ENCODE assay signal across 29 cellular contexts in the genomic region with DNA sequence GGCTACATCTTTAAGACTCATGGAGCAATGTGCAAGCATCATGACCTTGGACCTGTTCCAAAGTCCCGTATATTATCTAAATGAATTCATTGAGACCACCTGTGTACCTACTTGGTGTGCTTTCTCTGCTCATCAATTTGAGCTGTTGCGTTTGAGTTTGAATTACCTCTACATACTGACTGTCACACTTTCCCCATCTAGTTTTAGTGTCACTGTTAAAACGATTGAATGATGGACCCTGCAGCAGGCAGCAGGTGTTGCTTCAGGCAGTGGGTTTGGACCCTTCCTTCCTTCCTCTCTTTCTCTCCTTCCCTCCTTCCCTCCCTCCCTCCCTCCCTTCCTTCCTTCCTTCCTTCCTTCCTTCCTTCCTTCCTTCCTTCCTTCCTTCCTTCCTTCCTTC.
"Had no signal": no experiment of that assay in that cellular context is flagged by ENCODE, and none has a peak within 500 bp of the region (broad histone marks: within the 10 kb centered on the region; RNA-seq: fewer than 3 reads in every experiment).

No MANE protein-coding gene starts in this region.

- FAIRE-seq: urothelium cell line had no signal

- H3K27me3 ChIP-seq: suprapubic skin, testis, thyroid gland, tibial artery, tibial nerve, transverse colon, upper lobe of left lung, upper lobe of right lung, uterus, vagina had no signal

- H3K4me3 Mint-ChIP-seq: stimulated activated effector memory CD8-positive, alpha-beta T cell treated with anti-CD3 and anti-CD28 coated beads, Interleukin-12 subunit alpha, Interleukin-12 subunit beta, amount 100 ng/mL, for 72 hours; stimulated activated memory B cell treated with anti-CD40 and anti-IgM and Interleukin-4, amounts not matched to agents 10 μg/mL and 1 μg/mL and 100 μg/mL, for 72 hours; stimulated activated naive B cell treated with anti-CD40 and anti-IgM and Interleukin-4, amounts not matched to agents 10 μg/mL and 1 μg/mL and 100 μg/mL, for 72 hours; stimulated activated naive CD8-positive, alpha-beta T cell treated with anti-CD3 and anti-CD28 coated beads, Interleukin-15, amount 100 ng/mL, for 72 hours; stimulated activated naive CD8-positive, alpha-beta T cell treated with anti-CD3 and anti-CD28 coated beads, Interleukin-15, Interleukin-2, amounts not matched to agents 100 ng/mL and 50 ng/mL, for 24 hours; type B pancreatic cell had no signal

- H3K4me1 Mint-ChIP-seq: stimulated activated effector memory CD8-positive, alpha-beta T cell treated with anti-CD3 and anti-CD28 coated beads, Interleukin-12 subunit alpha, Interleukin-12 subunit beta, amount 100 ng/mL, for 72 hours; stimulated activated memory B cell treated with anti-CD40 and anti-IgM and Interleukin-4, amounts not matched to agents 10 μg/mL and 1 μg/mL and 100 μg/mL, for 72 hours; stimulated activated naive B cell treated with anti-CD40 and anti-IgM and Interleukin-4, amounts not matched to agents 10 μg/mL and 1 μg/mL and 100 μg/mL, for 72 hours; stimulated activated naive CD8-positive, alpha-beta T cell treated with anti-CD3 and anti-CD28 coated beads, Interleukin-15, amount 100 ng/mL, for 72 hours had no signal

- H3K4me1 ChIP-seq: stomach, suprapubic skin, testis, thyroid gland, tibial artery, tibial nerve, transverse colon, upper lobe of left lung, upper lobe of right lung, uterus, vagina had no signal

- H3K9me3 Mint-ChIP-seq: stimulated activated naive CD8-positive, alpha-beta T cell treated with anti-CD3 and anti-CD28 coated beads, Interleukin-15, amount 100 ng/mL, for 72 hours; stimulated activated naive CD8-positive, alpha-beta T cell treated with anti-CD3 and anti-CD28 coated beads, Interleukin-15, Interleukin-2, amounts not matched to agents 100 ng/mL and 50 ng/mL, for 24 hours had no signal

- H3K4me3 ChIP-seq: stomach, suprapubic skin, testis, thoracic aorta, thyroid gland, tibial artery, tibial nerve, transverse colon, upper lobe of left lung, upper lobe of right lung, uterus, vagina had no signal

- H3K36me3 ChIP-seq: stomach, suprapubic skin, thoracic aorta, thyroid gland, tibial artery, tibial nerve, transverse colon, upper lobe of left lung, upper lobe of right lung, uterus, vagina had no signal

- DNase-seq: stimulated activated CD4-positive, alpha-beta T cell treated with anti-CD3 and anti-CD28 coated beads, Interleukin-2, amount 100 ng/mL, for 48 hours; stimulated activated CD4-positive, alpha-beta T cell treated with anti-CD3 and anti-CD28 coated beads, Interleukin-4, amount 100 ng/mL, for 1 hour; stimulated activated CD4-positive, alpha-beta T cell treated with anti-CD3 and anti-CD28 coated beads, Interleukin-4, amount 100 ng/mL, for 24 hours; stimulated activated CD4-positive, alpha-beta T cell treated with anti-CD3 and anti-CD28 coated beads, Interleukin-4, amount 100 ng/mL, for 4 hours; stimulated activated CD8-positive, alpha-beta memory T cell treated with anti-CD3 and anti-CD28 coated beads, Interleukin-4, amount 100 ng/mL, for 48 hours; stimulated activated naive B cell treated with anti-CD40 and anti-IgM and Interleukin-4, amounts not matched to agents 10 μg/mL and 1 μg/mL and 100 μg/mL, for 72 hours; stimulated activated naive CD4-positive, alpha-beta T cell; stimulated activated naive CD4-positive, alpha-beta T cell treated with Interleukin-2 at 50 U/mL for 16 hours; stimulated activated naive CD8-positive, alpha-beta T cell treated with anti-CD3 and anti-CD28 coated beads, Interleukin-15, amount 100 ng/mL, for 72 hours; stimulated activated naive CD8-positive, alpha-beta T cell treated with anti-CD3 and anti-CD28 coated beads, Interleukin-15, Interleukin-2, amounts not matched to agents 100 U/mL and 50 U/mL, for 24 hours; stomach; substantia nigra; testis; thyroid gland; tibial artery; transverse colon; trophoblast cell; upper lobe of left lung; upper lobe of right lung; uterus had no signal

- H3K27ac Mint-ChIP-seq: stimulated activated effector memory CD8-positive, alpha-beta T cell treated with anti-CD3 and anti-CD28 coated beads, Interleukin-12 subunit alpha, Interleukin-12 subunit beta, amount 100 ng/mL, for 72 hours; stimulated activated memory B cell treated with anti-CD40 and anti-IgM and Interleukin-4, amounts not matched to agents 10 μg/mL and 1 μg/mL and 100 μg/mL, for 72 hours; stimulated activated naive B cell treated with anti-CD40 and anti-IgM and Interleukin-4, amounts not matched to agents 10 μg/mL and 1 μg/mL and 100 μg/mL, for 72 hours; stimulated activated naive CD8-positive, alpha-beta T cell treated with anti-CD3 and anti-CD28 coated beads, Interleukin-15, amount 100 ng/mL, for 72 hours; stimulated activated naive CD8-positive, alpha-beta T cell treated with anti-CD3 and anti-CD28 coated beads, Interleukin-15, Interleukin-2, amounts not matched to agents 100 ng/mL and 50 ng/mL, for 24 hours; type B pancreatic cell had no signal

- H3K27ac ChIP-seq: stomach, suprapubic skin, testis, thoracic aorta, thyroid gland, tibial artery, tibial nerve, transverse colon, upper lobe of left lung, upper lobe of right lung, uterus, vagina had no signal

- H3K27me3 Mint-ChIP-seq: stimulated activated memory B cell treated with anti-CD40 and anti-IgM and Interleukin-4, amounts not matched to agents 10 μg/mL and 1 μg/mL and 100 μg/mL, for 72 hours; stimulated activated naive B cell treated with anti-CD40 and anti-IgM and Interleukin-4, amounts not matched to agents 10 μg/mL and 1 μg/mL and 100 μg/mL, for 72 hours; stimulated activated naive CD8-positive, alpha-beta T cell treated with anti-CD3 and anti-CD28 coated beads, Interleukin-15, amount 100 ng/mL, for 72 hours; stimulated activated naive CD8-positive, alpha-beta T cell treated with anti-CD3 and anti-CD28 coated beads, Interleukin-15, Interleukin-2, amounts not matched to agents 100 ng/mL and 50 ng/mL, for 24 hours; type B pancreatic cell had no signal

- H3K9me3 ChIP-seq: stomach, suprapubic skin, testis, thoracic aorta, thyroid gland, tibial artery, tibial nerve, transverse colon, upper lobe of left lung, upper lobe of right lung, uterus, vagina had no signal

- ATAC-seq: stimulated activated effector memory CD8-positive, alpha-beta T cell treated with anti-CD3 and anti-CD28 coated beads, Interleukin-12 subunit alpha, Interleukin-12 subunit beta, amount 100 ng/mL, for 72 hours; stimulated activated memory B cell treated with anti-CD40 and anti-IgM and Interleukin-4, amounts not matched to agents 10 μg/mL and 1 μg/mL and 100 μg/mL, for 72 hours; stimulated activated naive B cell treated with anti-CD40 and anti-IgM and Interleukin-4, amounts not matched to agents 10 μg/mL and 1 μg/mL and 100 μg/mL, for 72 hours; stimulated activated naive CD8-positive, alpha-beta T cell treated with anti-CD3 and anti-CD28 coated beads, Interleukin-15, amount 100 ng/mL, for 72 hours; stimulated activated naive CD8-positive, alpha-beta T cell treated with anti-CD3 and anti-CD28 coated beads, Interleukin-15, Interleukin-2, amounts not matched to agents 100 U/mL and 50 U/mL, for 24 hours; upper lobe of right lung had no signal

- H3K36me3 Mint-ChIP-seq: stimulated activated effector memory CD8-positive, alpha-beta T cell treated with anti-CD3 and anti-CD28 coated beads, Interleukin-12 subunit alpha, Interleukin-12 subunit beta, amount 100 ng/mL, for 72 hours had no signal
